In genomic region chr17:7842380-7842949, GRCh38 we compare ENCODE assay signal across 8 cellular contexts. TPM values are rescaled to one million over a fixed set of nuclear protein-coding genes. Genes with fewer than 3 reads are reported as not detected.
DNase-seq lines count a peak whose midpoint lies in the region; ATAC-seq and TF ChIP-seq lines count a peak whose summit lies in the region.

No MANE protein-coding gene starts in this region.

- TF ChIP-seq RAD21 in SK-N-SH (IDR thresholded peaks at IDR 0.05; ENCODE audit: low read length) = no peak

- TF ChIP-seq EP300 in SK-N-SH (IDR thresholded peaks at IDR 0.05; ENCODE audit: borderline replicate concordance in 1 of 2, low read depth in 1 of 2, low read length in 1 of 2) = peak in 1 of 2 experiments; percentile 27; a peak in 1 of 4 replicates

- H3F3A ChIP-seq in SK-N-SH (replicated peaks; ENCODE audit: insufficient read depth) = peaks cover 38% of the 10 kb centered on the region

- peaks cover 8 to 29% of the 10 kb centered on the region in 2 experiments for H3K36me3 ChIP-seq in SK-N-SH (replicated peaks in 1 of 2; ENCODE audit: control insufficient read depth in 1 of 2, insufficient read depth in 2 of 2, low read length in 1 of 2)
- peaks cover 0 to 34% of the 10 kb centered on the region in 2 donors for H3K36me3 ChIP-seq in psoas muscle (ENCODE audit: insufficient read depth in 1 of 2, low read depth in 1 of 2)
- H3K36me3 ChIP-seq in uterus = no peaks in the 10 kb centered on the region

- peaks cover 46% of the 10 kb centered on the region for H4K20me1 ChIP-seq in SK-N-SH (ENCODE audit: insufficient read depth)

- intact Hi-C loops in left cardiac atrium (cut with DNase I) (no loop called here), psoas muscle (cut with DNase I) (loop anchor here (5.0 to 10.0 kb wide), 2 partner anchors 218 to 360 kb away; partner anchors contain the start of genes POLR2A (in 1 of the 2), SAT2 (in 1 of the 2) and SLC35G6 (in 1 of the 2)), uterus (cut with DNase I; ENCODE audit: low total_unique reads) (no loop called here)

- no peak for DNase-seq in SK-N-SH
- DNase-seq in activated naive CD8-positive, alpha-beta T cell treated with anti-CD3 and anti-CD28 coated beads, Interleukin-2, amount 50 U/mL, for 16 hours (ENCODE audit: low read depth, low spot score) = peak; percentile 97
- peak; percentile 87 for DNase-seq in left cardiac atrium
- DNase-seq in psoas muscle = peak; percentile 86
- DNase-seq in uterus = peak; percentile 78 to 85

- no peaks in the 10 kb centered on the region for H3K9me2 ChIP-seq in SK-N-SH

- POLR2A ChIA-PET in SK-N-SH (lab: Yijun Ruan, JAX) = interaction anchor here (0.7 to 2.2 kb wide), 5 partner anchors 9 to 155 kb away, joined by 3 to 9 read pairs (median 4); partner anchors contain the start of genes CHD3, CYB5D1, KDM6B and NAA38

- H3K79me2 ChIP-seq in SK-N-SH (ENCODE audit: insufficient read depth) = peaks cover 66% of the 10 kb centered on the region

- H3K27me3 ChIP-seq in SK-N-SH (ENCODE audit: insufficient read depth) (no peaks in the 10 kb centered on the region), psoas muscle (ENCODE audit: insufficient read depth in 3 of 3, low read length in 2 of 3) (no peaks in the 10 kb centered on the region), uterus (no peaks in the 10 kb centered on the region)

- peaks cover 36 to 43% of the 10 kb centered on the region in 2 experiments for H3K4me1 ChIP-seq in SK-N-SH (ENCODE audit: control insufficient read depth in 1 of 2, insufficient read depth in 2 of 2, low read depth in 1 of 2, low read length in 1 of 2)
- peaks cover 46% of the 10 kb centered on the region for H3K4me1 ChIP-seq in psoas muscle
- H3K4me1 ChIP-seq in uterus = peaks cover 6 to 13% of the 10 kb centered on the region in 2 donors

- H3K4me3 ChIP-seq in SK-N-SH (ENCODE audit: low read depth in 2 of 2, low read length in 1 of 2) (peak overlapping the region; percentile 66 to 67), psoas muscle (peak overlapping the region; percentile 81), uterus (peak overlapping the region; percentile 65 to 88)

- TF ChIP-seq CTCF in SK-N-SH (IDR thresholded peaks at IDR 0.05) (no peak), psoas muscle (IDR thresholded peaks at IDR 0.05) (no peak), uterus (IDR thresholded peaks at IDR 0.05) (no peak)

- TF ChIP-seq POLR2A in uterus (IDR thresholded peaks at IDR 0.05) = peak in 1 of 2 donors; percentile 18

- ATAC-seq in GM18511 (IDR thresholded peaks at IDR 0.05; ENCODE audit: unreplicated experiment) (peak; percentile 27), HG03039 (IDR thresholded peaks at IDR 0.05; ENCODE audit: unreplicated experiment) (peak; percentile 25), left cardiac atrium (peak; percentile 6 to 48), psoas muscle (peak; percentile 36 to 47 (median 38)), HG03378 (IDR thresholded peaks at IDR 0.05; ENCODE audit: unreplicated experiment) (no peak)

- CTCF ChIA-PET in SK-N-SH (lab: Yijun Ruan, JAX) = interaction anchor here (0.9 to 4.1 kb wide), 7 partner anchors 8 to 99 kb away, joined by 3 to 37 read pairs (median 5); partner anchors contain the start of genes KDM6B and NAA38

- WGBS in SK-N-SH (ENCODE audit: low lambda C conversion rate) = under 1% methylated on average over 26 of the region's 37 CpGs
- WGBS in psoas muscle, 3 donors = 0 to 1% (median 1%) methylated on average over 37 of the region's 37 CpGs

- peak overlapping the region; percentile 95 to 100 for H3K27ac ChIP-seq in SK-N-SH (ENCODE audit: low read depth in 2 of 2, low read length in 1 of 2)
- peak overlapping the region; percentile 99 for H3K27ac ChIP-seq in psoas muscle
- H3K27ac ChIP-seq in uterus = peak overlapping the region; percentile 95 to 99

- H3K9ac ChIP-seq in SK-N-SH = peak overlapping the region; percentile 99

- H3K9me3 ChIP-seq in SK-N-SH (no peaks in the 10 kb centered on the region), psoas muscle (no peaks in the 10 kb centered on the region), uterus (no peaks in the 10 kb centered on the region)

- no peak overlapping the region for H2AFZ ChIP-seq in SK-N-SH (ENCODE audit: low read depth)

- peak overlapping the region; percentile 92 for H3K4me2 ChIP-seq in SK-N-SH

TF ChIP-seq in SK-N-SH, 30 proteins besides CTCF, POLR2A, EP300 and RAD21 (continues in another document):
- TF ChIP-seq JUND (IDR thresholded peaks at IDR 0.05) = peak; percentile 90
- peak; percentile 9; the same call in 1 of the 2 replicates for TF ChIP-seq ELF1 (IDR thresholded peaks at IDR 0.05)
- 0 out of 2 replicates have a peak, but pooled peaks have one; percentile 56 for TF ChIP-seq TEAD4 (IDR thresholded peaks at IDR 0.05; ENCODE audit: borderline replicate concordance, insufficient read depth)
- no peak for TF ChIP-seq EZH2phosphoT487 (IDR thresholded peaks at IDR 0.05; ENCODE audit: borderline replicate concordance, low read depth)
- TF ChIP-seq REST (IDR thresholded peaks at IDR 0.05; ENCODE audit: low read depth, low read length) = no peak
- TF ChIP-seq TCF12 (IDR thresholded peaks at IDR 0.05) = peak; percentile 21; the same call in 1 of the 2 replicates

RNA-seq across cellular contexts. Expression of gene KDM6B, which starts 8.4 kb away (rescaled TPM):
- polyA plus RNA-seq in SK-N-SH (2012; rRNA removed) (1.4 and 2.6 TPM in 2 replicates), psoas muscle (10 to 100 TPM in 1 of 3 donors, 1 to 10 TPM in 2; 2.8 to 16.6 (median 6.3) TPM)
- 1.5 and 2.1 TPM in 2 replicates for polyA plus RNA-seq in SK-N-SH (2012; cell fraction: cytosol; rRNA removed)
- 12.6 and 12.7 TPM in 2 replicates for polyA plus RNA-seq in SK-N-SH (2012; cell fraction: nucleus; rRNA removed)
- total RNA-seq in left cardiac atrium (10 to 100 TPM; 24.2 to 31.7 TPM), psoas muscle (10 to 100 TPM; 11.8 to 26.0 (median 17.9) TPM), uterus (10 to 100 TPM in 1 of 4 donors, 1 to 10 TPM in 3; 2.6 to 47.9 (median 4.4) TPM)

RNA-seq across cellular contexts. Expression of gene TMEM88, which starts 12.4 kb away (rescaled TPM):
- 0.83 and 1.2 TPM in 2 replicates for polyA plus RNA-seq in SK-N-SH (2012; rRNA removed)
- 0.18 and 0.53 TPM in 2 replicates for polyA plus RNA-seq in SK-N-SH (2012; cell fraction: cytosol; rRNA removed)
- 10.9 and 14.0 TPM in 2 replicates for polyA plus RNA-seq in SK-N-SH (2012; cell fraction: nucleus; rRNA removed)
- total RNA-seq in left cardiac atrium = 10 to 100 TPM; 32.5 to 33.6 TPM
- 10 to 100 TPM; 16.3 to 31.3 (median 19.0) TPM for total RNA-seq in psoas muscle
- 10 to 100 TPM; 24.0 to 57.4 (median 42.6) TPM for polyA plus RNA-seq in psoas muscle
- 10 to 100 TPM in 3 of 4 donors, 1 to 10 TPM in 1; 7.3 to 68.1 (median 28.1) TPM for total RNA-seq in uterus

RNA-seq across cellular contexts. Expression of gene NAA38, which starts 14.9 kb away (rescaled TPM):
- polyA plus RNA-seq in SK-N-SH (2012; rRNA removed) = 133 and 202 TPM in 2 replicates
- polyA plus RNA-seq in SK-N-SH (2012; cell fraction: cytosol; rRNA removed) = 105 and 121 TPM in 2 replicates
- polyA plus RNA-seq in SK-N-SH (2012; cell fraction: nucleus; rRNA removed) = 74.0 and 122 TPM in 2 replicates
- total RNA-seq in left cardiac atrium = 10 to 100 TPM; 66.9 to 83.1 TPM
- 10 to 100 TPM; 60.8 to 95.4 (median 73.3) TPM for total RNA-seq in psoas muscle
- 100 to 1,000 TPM; 104 to 148 (median 109) TPM for polyA plus RNA-seq in psoas muscle
- 10 to 100 TPM in 3 of 4 donors, 1 to 10 TPM in 1; 3.6 to 94.7 (median 48.1) TPM for total RNA-seq in uterus

RNA-seq across cellular contexts. Expression of gene CYB5D1, which starts 15.3 kb away (rescaled TPM):
- polyA plus RNA-seq in SK-N-SH (2012; rRNA removed) = 8.8 and 9.8 TPM in 2 replicates
- 8.5 and 9.4 TPM in 2 replicates for polyA plus RNA-seq in SK-N-SH (2012; cell fraction: cytosol; rRNA removed)
- 11.6 and 16.8 TPM in 2 replicates for polyA plus RNA-seq in SK-N-SH (2012; cell fraction: nucleus; rRNA removed)
- 10 to 100 TPM; 15.6 to 17.1 TPM for total RNA-seq in left cardiac atrium
- 10 to 100 TPM in 2 of 4 donors, 1 to 10 TPM in 2; 9.9 to 11.9 (median 10.2) TPM for total RNA-seq in psoas muscle
- 10 to 100 TPM in 2 of 3 donors, 1 to 10 TPM in 1; 7.1 to 31.7 (median 10.4) TPM for polyA plus RNA-seq in psoas muscle
- 10 to 100 TPM in 3 of 4 donors, 1 to 10 TPM in 1; 3.1 to 17.6 (median 16.2) TPM for total RNA-seq in uterus

RNA-seq across cellular contexts. Expression of gene CHD3, which starts 46.1 kb away (rescaled TPM):
- polyA plus RNA-seq in SK-N-SH (2012; rRNA removed) (55.2 and 56.2 TPM in 2 replicates), psoas muscle (1 to 10 TPM; 3.3 to 6.9 (median 6.8) TPM)
- polyA plus RNA-seq in SK-N-SH (2012; cell fraction: cytosol; rRNA removed) = 26.4 and 34.7 TPM in 2 replicates
- 200 and 219 TPM in 2 replicates for polyA plus RNA-seq in SK-N-SH (2012; cell fraction: nucleus; rRNA removed)
- total RNA-seq in left cardiac atrium (10 to 100 TPM; 24.9 to 32.9 TPM), psoas muscle (10 to 100 TPM in 1 of 4 donors, 1 to 10 TPM in 3; 5.8 to 13.1 (median 7.5) TPM), uterus (100 to 1,000 TPM in 3 of 4 donors, 10 to 100 TPM in 1; 81.0 to 165 (median 133) TPM)

Comparison
In these comparisons a context has a peak if more than half of its experiments do, and no peak if none do; other contexts are left out.
1. intact Hi-C loops: an anchor here in psoas muscle (5.0 to 10.0 kb wide); none called in left cardiac atrium and uterus.